ENCODE assay signal across 26 cellular contexts in genomic region chr3:10406414-10406813, GRCh38.
"Had no signal": no experiment of that assay in that cellular context is flagged by ENCODE, and none has a peak within 500 bp of the region (broad histone marks: within the 10 kb centered on the region; RNA-seq: fewer than 3 reads in every experiment).

No MANE protein-coding gene starts in this region.

- H3K36me3 ChIP-seq: ascending aorta had no signal

- H3K27me3 ChIP-seq: ascending aorta had no signal

- ATAC-seq: activated CD8-positive, alpha-beta T cell treated with anti-CD3 and anti-CD28 coated beads for 36 hours; activated naive CD8-positive, alpha-beta T cell treated with anti-CD3 and anti-CD28 coated beads, Interleukin-2, amount 50 U/mL, for 24 hours; T-cell; T-helper 17 cell had no signal

- FAIRE-seq: TTC549 had no signal

- H3K4me1 ChIP-seq: ascending aorta had no signal

- H3K27ac ChIP-seq: ascending aorta, VCaP had no signal

- H3K9me3 ChIP-seq: ascending aorta had no signal

- H3K4me3 ChIP-seq: ascending aorta had no signal

- DNase-seq: activated B cell treated with CpG ODN at 0.5 μM for 24 hours; activated CD4-positive, alpha-beta memory T cell treated with anti-CD3 and anti-CD28 coated beads for 36 hours; activated CD4-positive, alpha-beta T cell treated with anti-CD3 and anti-CD28 coated beads for 4 hours; activated CD4-positive, alpha-beta T cell treated with anti-CD3 and anti-CD28 coated beads, Interleukin-2, amount 10 ng/mL, durations not matched to agents 24 days and 14 days; activated CD4-positive, alpha-beta T cell treated with anti-CD3 and anti-CD28 coated beads, Interleukin-2, amount 50 U/mL, for 1 hour; activated CD4-positive, alpha-beta T cell treated with anti-CD3 and anti-CD28 coated beads, Interleukin-2, amount 50 U/mL, for 4 hours; activated CD4-positive, CD25-positive, alpha-beta regulatory T cell treated with anti-CD3 and anti-CD28 coated beads, Interleukin-2, amount 50 U/mL, for 72 hours; activated CD8-positive, alpha-beta memory T cell treated with anti-CD3 and anti-CD28 coated beads, Interleukin-2, amount 50 U/mL, for 4 hours; activated CD8-positive, alpha-beta T cell treated with anti-CD3 and anti-CD28 coated beads for 36 hours; activated effector memory CD4-positive, alpha-beta T cell treated with Interleukin-2 at 50 U/mL for 16 hours; activated gamma-delta T cell; activated naive CD4-positive, alpha-beta T cell treated with anti-CD3 and anti-CD28 coated beads, Interleukin-2, amount 10 ng/mL, durations not matched to agents 7 days and 5 days; activated naive CD4-positive, alpha-beta T cell treated with Interleukin-2 at 50 U/mL for 16 hours; activated naive CD8-positive, alpha-beta T cell treated with anti-CD3 and anti-CD28 coated beads, Interleukin-2, amount 10 ng/mL, durations not matched to agents 7 days and 5 days; activated naive CD8-positive, alpha-beta T cell treated with anti-CD3 and anti-CD28 coated beads, Interleukin-2, amount 50 U/mL, for 24 hours; activated T-cell treated with anti-CD3 and anti-CD28 coated beads for 4 hours; activated T-cell treated with anti-CD3 and anti-CD28 coated beads, Interleukin-2, amount 50 U/mL, for 24 hours; activated T-cell treated with anti-CD3 and anti-CD28 coated beads, Interleukin-2, amount 50 U/mL, for 48 hours; amygdala; anterior cingulate cortex; cerebellar nuclear complex; T-cell; T-helper 17 cell had no signal
